1 cellular context compared by ENCODE assay signal in genomic region chr10:35563266-35563891, GRCh38.
TF ChIP-seq lines count a peak whose summit lies in the region.

No MANE protein-coding gene starts in this region.

TF ChIP-seq in SK-N-SH treated with all-trans-retinoic acid at 6 μM for 48 hours, 23 proteins besides CTCF, POLR2A, EP300 and RAD21 (continued from another document):
- TF ChIP-seq, protein P1, sequence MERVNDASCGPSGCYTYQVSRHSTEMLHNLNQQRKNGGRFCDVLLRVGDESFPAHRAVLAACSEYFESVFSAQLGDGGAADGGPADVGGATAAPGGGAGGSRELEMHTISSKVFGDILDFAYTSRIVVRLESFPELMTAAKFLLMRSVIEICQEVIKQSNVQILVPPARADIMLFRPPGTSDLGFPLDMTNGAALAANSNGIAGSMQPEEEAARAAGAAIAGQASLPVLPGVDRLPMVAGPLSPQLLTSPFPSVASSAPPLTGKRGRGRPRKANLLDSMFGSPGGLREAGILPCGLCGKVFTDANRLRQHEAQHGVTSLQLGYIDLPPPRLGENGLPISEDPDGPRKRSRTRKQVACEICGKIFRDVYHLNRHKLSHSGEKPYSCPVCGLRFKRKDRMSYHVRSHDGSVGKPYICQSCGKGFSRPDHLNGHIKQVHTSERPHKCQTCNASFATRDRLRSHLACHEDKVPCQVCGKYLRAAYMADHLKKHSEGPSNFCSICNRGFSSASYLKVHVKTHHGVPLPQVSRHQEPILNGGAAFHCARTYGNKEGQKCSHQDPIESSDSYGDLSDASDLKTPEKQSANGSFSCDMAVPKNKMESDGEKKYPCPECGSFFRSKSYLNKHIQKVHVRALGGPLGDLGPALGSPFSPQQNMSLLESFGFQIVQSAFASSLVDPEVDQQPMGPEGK (CRISPR knock-in tag; IDR thresholded peaks at IDR 0.05; ENCODE audit: borderline replicate concordance), result no peak
- TF ChIP-seq TOX (CRISPR knock-in tag; IDR thresholded peaks at IDR 0.05; ENCODE audit: borderline replicate concordance) (no peak), OSR1 (CRISPR knock-in tag; IDR thresholded peaks at IDR 0.05) (no peak), CSDC2 (CRISPR knock-in tag; IDR thresholded peaks at IDR 0.05) (no peak)
